Comparison of ENCODE assay signal across 1 cellular context in the genomic region with DNA sequence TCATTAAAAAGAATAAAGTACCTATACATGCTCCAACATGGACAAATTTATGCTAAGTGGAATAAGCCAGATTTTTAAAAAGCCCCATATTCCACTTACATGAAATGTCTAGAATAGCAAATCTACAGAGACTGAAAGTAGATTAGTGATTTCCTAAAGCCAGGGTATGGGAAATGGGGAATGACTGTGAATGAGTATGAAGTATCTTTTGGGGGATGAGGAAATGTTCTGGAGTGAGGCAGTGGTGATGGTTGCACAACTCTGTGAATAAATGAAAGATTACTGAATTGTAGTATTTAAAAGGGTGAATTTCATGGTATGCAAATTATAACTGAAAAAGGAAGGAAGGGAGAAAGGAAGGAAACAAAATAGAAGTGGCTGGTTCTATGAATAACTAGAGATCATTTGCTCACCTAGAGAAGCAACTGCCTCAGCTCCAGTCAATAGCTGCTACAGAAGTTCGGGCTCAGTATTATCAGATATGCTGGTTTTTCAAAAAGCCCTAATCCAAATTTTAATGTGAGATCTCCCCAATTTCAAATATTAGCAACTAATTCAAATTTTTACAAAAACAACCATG.
TF ChIP-seq lines count a peak whose summit lies in the region.

No MANE protein-coding gene starts in this region.

TF ChIP-seq in HepG2, 621 proteins besides CTCF, POLR2A, EP300 and RAD21:
- TF ChIP-seq MYC (CRISPR knock-in tag; IDR thresholded peaks at IDR 0.05; ENCODE audit: borderline replicate concordance), result no peak
- TF ChIP-seq CEBPB (IDR thresholded peaks at IDR 0.05; ENCODE audit: borderline replicate concordance, low read depth, low read length), result peak; percentile 46
- TF ChIP-seq, protein P1, sequence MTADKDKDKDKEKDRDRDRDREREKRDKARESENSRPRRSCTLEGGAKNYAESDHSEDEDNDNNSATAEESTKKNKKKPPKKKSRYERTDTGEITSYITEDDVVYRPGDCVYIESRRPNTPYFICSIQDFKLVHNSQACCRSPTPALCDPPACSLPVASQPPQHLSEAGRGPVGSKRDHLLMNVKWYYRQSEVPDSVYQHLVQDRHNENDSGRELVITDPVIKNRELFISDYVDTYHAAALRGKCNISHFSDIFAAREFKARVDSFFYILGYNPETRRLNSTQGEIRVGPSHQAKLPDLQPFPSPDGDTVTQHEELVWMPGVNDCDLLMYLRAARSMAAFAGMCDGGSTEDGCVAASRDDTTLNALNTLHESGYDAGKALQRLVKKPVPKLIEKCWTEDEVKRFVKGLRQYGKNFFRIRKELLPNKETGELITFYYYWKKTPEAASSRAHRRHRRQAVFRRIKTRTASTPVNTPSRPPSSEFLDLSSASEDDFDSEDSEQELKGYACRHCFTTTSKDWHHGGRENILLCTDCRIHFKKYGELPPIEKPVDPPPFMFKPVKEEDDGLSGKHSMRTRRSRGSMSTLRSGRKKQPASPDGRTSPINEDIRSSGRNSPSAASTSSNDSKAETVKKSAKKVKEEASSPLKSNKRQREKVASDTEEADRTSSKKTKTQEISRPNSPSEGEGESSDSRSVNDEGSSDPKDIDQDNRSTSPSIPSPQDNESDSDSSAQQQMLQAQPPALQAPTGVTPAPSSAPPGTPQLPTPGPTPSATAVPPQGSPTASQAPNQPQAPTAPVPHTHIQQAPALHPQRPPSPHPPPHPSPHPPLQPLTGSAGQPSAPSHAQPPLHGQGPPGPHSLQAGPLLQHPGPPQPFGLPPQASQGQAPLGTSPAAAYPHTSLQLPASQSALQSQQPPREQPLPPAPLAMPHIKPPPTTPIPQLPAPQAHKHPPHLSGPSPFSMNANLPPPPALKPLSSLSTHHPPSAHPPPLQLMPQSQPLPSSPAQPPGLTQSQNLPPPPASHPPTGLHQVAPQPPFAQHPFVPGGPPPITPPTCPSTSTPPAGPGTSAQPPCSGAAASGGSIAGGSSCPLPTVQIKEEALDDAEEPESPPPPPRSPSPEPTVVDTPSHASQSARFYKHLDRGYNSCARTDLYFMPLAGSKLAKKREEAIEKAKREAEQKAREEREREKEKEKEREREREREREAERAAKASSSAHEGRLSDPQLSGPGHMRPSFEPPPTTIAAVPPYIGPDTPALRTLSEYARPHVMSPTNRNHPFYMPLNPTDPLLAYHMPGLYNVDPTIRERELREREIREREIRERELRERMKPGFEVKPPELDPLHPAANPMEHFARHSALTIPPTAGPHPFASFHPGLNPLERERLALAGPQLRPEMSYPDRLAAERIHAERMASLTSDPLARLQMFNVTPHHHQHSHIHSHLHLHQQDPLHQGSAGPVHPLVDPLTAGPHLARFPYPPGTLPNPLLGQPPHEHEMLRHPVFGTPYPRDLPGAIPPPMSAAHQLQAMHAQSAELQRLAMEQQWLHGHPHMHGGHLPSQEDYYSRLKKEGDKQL (CRISPR knock-in tag; IDR thresholded peaks at IDR 0.05; ENCODE audit: low read depth), result no peak
- TF ChIP-seq ZNF563 (CRISPR knock-in tag; IDR thresholded peaks at IDR 0.05), result no peak
- no peak for TF ChIP-seq MXI1 (IDR thresholded peaks at IDR 0.05; ENCODE audit: borderline replicate concordance, low read depth, low read length)
- no peak for TF ChIP-seq FOSL2 (CRISPR knock-in tag; IDR thresholded peaks at IDR 0.05)
